ENCODE assay signal across 31 cellular contexts in genomic region chr13:46496086-46496485, GRCh38.
"Had no signal": no experiment of that assay in that cellular context is flagged by ENCODE, and none has a peak within 500 bp of the region (broad histone marks: within the 10 kb centered on the region; RNA-seq: fewer than 3 reads in every experiment).

No MANE protein-coding gene starts in this region.

- H3K4me1 ChIP-seq: left lung, lower lobe of right lung, right lobe of liver, thyroid gland, upper lobe of right lung had no signal

- H3K36me3 ChIP-seq: heart right ventricle, left lung, lower lobe of right lung, neutrophil, ovary, right lobe of liver, thyroid gland, upper lobe of right lung had no signal

- H3K27me3 Mint-ChIP-seq: activated CD4-positive, alpha-beta T cell treated with anti-CD3 and anti-CD28 coated beads, Interleukin-2, amount 10 ng/mL, durations not matched to agents 7 days and 5 days; activated naive CD8-positive, alpha-beta T cell treated with anti-CD3 and anti-CD28 coated beads, Interleukin-2, amount 50 U/mL, for 24 hours; stimulated activated naive CD8-positive, alpha-beta T cell treated with anti-CD3 and anti-CD28 coated beads, Interleukin-15, Interleukin-2, amounts not matched to agents 100 ng/mL and 50 ng/mL, for 24 hours had no signal

- H3K27ac Mint-ChIP-seq: activated CD4-positive, alpha-beta T cell treated with anti-CD3 and anti-CD28 coated beads, Interleukin-2, amount 10 ng/mL, durations not matched to agents 7 days and 5 days; activated CD8-positive, alpha-beta memory T cell treated with anti-CD3 and anti-CD28 coated beads, Interleukin-2, amount 10 ng/mL, durations not matched to agents 7 days and 5 days; activated CD8-positive, alpha-beta T cell treated with anti-CD3 and anti-CD28 coated beads for 36 hours; activated naive CD4-positive, alpha-beta T cell treated with anti-CD3 and anti-CD28 coated beads, Interleukin-2, amount 50 U/mL, for 24 hours; activated naive CD8-positive, alpha-beta T cell treated with anti-CD3 and anti-CD28 coated beads, Interleukin-2, amount 50 U/mL, for 24 hours; activated T-helper 2 cell treated with anti-CD3 and anti-CD28 coated beads, Interferon-gamma antibody, Interleukin-2, Interleukin-4, amounts not matched to agents 10 μg/mL and 5 μg/mL and 100 μg/mL, durations not matched to agents 14 hours and 24 hours and 36 hours; progenitor cell of endocrine pancreas; stimulated activated naive CD8-positive, alpha-beta T cell treated with anti-CD3 and anti-CD28 coated beads, Interleukin-15, Interleukin-2, amounts not matched to agents 100 ng/mL and 50 ng/mL, for 24 hours; T-helper 17 cell; WTC11 had no signal

- H3K4me3 Mint-ChIP-seq: activated CD4-positive, alpha-beta T cell treated with anti-CD3 and anti-CD28 coated beads, Interleukin-2, amount 10 ng/mL, durations not matched to agents 7 days and 5 days; activated CD8-positive, alpha-beta memory T cell treated with anti-CD3 and anti-CD28 coated beads, Interleukin-2, amount 10 ng/mL, durations not matched to agents 7 days and 5 days; activated CD8-positive, alpha-beta T cell treated with anti-CD3 and anti-CD28 coated beads for 36 hours; activated naive CD4-positive, alpha-beta T cell treated with anti-CD3 and anti-CD28 coated beads, Interleukin-2, amount 50 U/mL, for 24 hours; activated naive CD8-positive, alpha-beta T cell treated with anti-CD3 and anti-CD28 coated beads, Interleukin-2, amount 50 U/mL, for 24 hours; nephron progenitor cell; stimulated activated naive CD8-positive, alpha-beta T cell treated with anti-CD3 and anti-CD28 coated beads, Interleukin-15, Interleukin-2, amounts not matched to agents 100 ng/mL and 50 ng/mL, for 24 hours; T-helper 17 cell; WTC11 had no signal

- H3K36me3 Mint-ChIP-seq: activated CD8-positive, alpha-beta memory T cell treated with anti-CD3 and anti-CD28 coated beads, Interleukin-2, amount 10 ng/mL, durations not matched to agents 7 days and 5 days; activated naive CD4-positive, alpha-beta T cell treated with anti-CD3 and anti-CD28 coated beads, Interleukin-2, amount 50 U/mL, for 24 hours; WTC11 had no signal

- ATAC-seq: activated CD8-positive, alpha-beta memory T cell treated with anti-CD3 and anti-CD28 coated beads, Interleukin-2, amount 10 ng/mL, durations not matched to agents 7 days and 5 days; activated CD8-positive, alpha-beta T cell treated with anti-CD3 and anti-CD28 coated beads for 36 hours; activated naive CD8-positive, alpha-beta T cell treated with anti-CD3 and anti-CD28 coated beads, Interleukin-2, amount 50 U/mL, for 24 hours; body of pancreas; heart right ventricle; left lung; lower lobe of right lung; mucosa of descending colon; T-helper 17 cell; upper lobe of right lung; WTC11 had no signal

- H3K4me3 ChIP-seq: body of pancreas, coronary artery, dorsolateral prefrontal cortex, heart right ventricle, left lung, lower lobe of right lung, mucosa of descending colon, ovary, right lobe of liver, thyroid gland, upper lobe of right lung had no signal

- H3K4me1 Mint-ChIP-seq: activated CD4-positive, alpha-beta T cell treated with anti-CD3 and anti-CD28 coated beads, Interleukin-2, amount 10 ng/mL, durations not matched to agents 7 days and 5 days; activated CD8-positive, alpha-beta memory T cell treated with anti-CD3 and anti-CD28 coated beads, Interleukin-2, amount 10 ng/mL, durations not matched to agents 7 days and 5 days; activated naive CD4-positive, alpha-beta T cell treated with anti-CD3 and anti-CD28 coated beads, Interleukin-2, amount 50 U/mL, for 24 hours; activated naive CD8-positive, alpha-beta T cell treated with anti-CD3 and anti-CD28 coated beads, Interleukin-2, amount 50 U/mL, for 24 hours; T-helper 17 cell; WTC11 had no signal

- H3K9me3 Mint-ChIP-seq: activated CD4-positive, alpha-beta T cell treated with anti-CD3 and anti-CD28 coated beads, Interleukin-2, amount 10 ng/mL, durations not matched to agents 7 days and 5 days; activated CD8-positive, alpha-beta T cell treated with anti-CD3 and anti-CD28 coated beads for 36 hours; activated naive CD4-positive, alpha-beta T cell treated with anti-CD3 and anti-CD28 coated beads, Interleukin-2, amount 50 U/mL, for 24 hours; activated naive CD8-positive, alpha-beta T cell treated with anti-CD3 and anti-CD28 coated beads, Interleukin-2, amount 50 U/mL, for 24 hours; activated T-helper 2 cell treated with anti-CD3 and anti-CD28 coated beads, Interferon-gamma antibody, Interleukin-2, Interleukin-4, amounts not matched to agents 10 μg/mL and 5 μg/mL and 100 μg/mL, durations not matched to agents 14 hours and 24 hours and 36 hours; nephron progenitor cell; stimulated activated naive CD8-positive, alpha-beta T cell treated with anti-CD3 and anti-CD28 coated beads, Interleukin-15, Interleukin-2, amounts not matched to agents 100 ng/mL and 50 ng/mL, for 24 hours; WTC11 had no signal

- H3K27ac ChIP-seq: body of pancreas, coronary artery, dorsolateral prefrontal cortex, heart right ventricle, left lung, lower lobe of right lung, neutrophil, ovary, right lobe of liver, thyroid gland, upper lobe of right lung had no signal

- H3K9me3 ChIP-seq: body of pancreas, heart right ventricle, left lung, lower lobe of right lung, mucosa of descending colon, neutrophil, ovary, right lobe of liver, thyroid gland, upper lobe of right lung had no signal

- H3K27me3 ChIP-seq: body of pancreas, heart right ventricle, left lung, neutrophil, ovary, right lobe of liver, thyroid gland, upper lobe of right lung had no signal

- DNase-seq: activated CD4-positive, alpha-beta T cell treated with anti-CD3 and anti-CD28 coated beads for 1 hour; activated CD4-positive, alpha-beta T cell treated with anti-CD3 and anti-CD28 coated beads, Interleukin-2, amount 10 ng/mL, durations not matched to agents 7 days and 5 days; activated CD8-positive, alpha-beta memory T cell treated with anti-CD3 and anti-CD28 coated beads, Interleukin-2, amount 10 ng/mL, durations not matched to agents 7 days and 5 days; activated CD8-positive, alpha-beta T cell treated with anti-CD3 and anti-CD28 coated beads for 36 hours; activated naive CD8-positive, alpha-beta T cell treated with anti-CD3 and anti-CD28 coated beads, Interleukin-2, amount 50 U/mL, for 24 hours; activated T-cell treated with anti-CD3 and anti-CD28 coated beads, Interleukin-2, amount 50 U/mL, for 48 hours; body of pancreas; cerebellar nuclear complex; dorsolateral prefrontal cortex; effector memory CD4-positive, alpha-beta T cell; erythroblast; heart right ventricle; left lung; lower lobe of right lung; mesendoderm; mucosa of descending colon; nephron progenitor cell; ovary; right lobe of liver; stimulated activated CD4-positive, alpha-beta T cell treated with anti-CD3 and anti-CD28 coated beads, Interleukin-12 subunit alpha, Interleukin-12 subunit beta, amount 100 ng/mL, for 4 hours; stimulated activated CD4-positive, alpha-beta T cell treated with anti-CD3 and anti-CD28 coated beads, Interleukin-4, amount 100 ng/mL, for 1 hour; T-helper 17 cell; thyroid gland; upper lobe of right lung had no signal
